1 cellular context compared by ENCODE assay signal in genomic region chr20:46894579-46894958, GRCh38.
TF ChIP-seq lines count a peak whose summit lies in the region.

EYA2 (plus strand) TSS chr20:46894843; CDS start chr20:46990011, 95,168 bp downstream.

TF ChIP-seq in GM23338, 12 proteins besides CTCF, POLR2A, EP300 and RAD21 (continued from another document):
- no peak for TF ChIP-seq REST (IDR thresholded peaks at IDR 0.05; ENCODE audit: unreplicated experiment)
- no peak for TF ChIP-seq JUNB (IDR thresholded peaks at IDR 0.05; ENCODE audit: unreplicated experiment)
TF ChIP-seq in GM23338: peak in this region for 0.
